ENCODE assay signal across 17 cellular contexts in genomic region chr2:67384115-67384823, GRCh38.
"Had no signal": no experiment of that assay in that cellular context is flagged by ENCODE, and none has a peak within 500 bp of the region (broad histone marks: within the 10 kb centered on the region; RNA-seq: fewer than 3 reads in every experiment).

No MANE protein-coding gene starts in this region.

- H3K27ac Mint-ChIP-seq: activated CD4-positive, alpha-beta memory T cell treated with anti-CD3 and anti-CD28 coated beads, Interleukin-2, amount 10 ng/mL, durations not matched to agents 7 days and 5 days; activated naive CD4-positive, alpha-beta T cell treated with anti-CD3 and anti-CD28 coated beads, Interleukin-2, amount 50 U/mL, for 24 hours; nephron had no signal

- H3K27me3 Mint-ChIP-seq: activated CD4-positive, alpha-beta memory T cell treated with anti-CD3 and anti-CD28 coated beads, Interleukin-2, amount 10 ng/mL, durations not matched to agents 7 days and 5 days; activated naive CD4-positive, alpha-beta T cell treated with anti-CD3 and anti-CD28 coated beads, Interleukin-2, amount 50 U/mL, for 24 hours had no signal

- ATAC-seq: esophagus mucosa had no signal

- H3K4me3 Mint-ChIP-seq: activated CD4-positive, alpha-beta memory T cell treated with anti-CD3 and anti-CD28 coated beads, Interleukin-2, amount 10 ng/mL, durations not matched to agents 7 days and 5 days; activated naive CD4-positive, alpha-beta T cell treated with anti-CD3 and anti-CD28 coated beads, Interleukin-2, amount 50 U/mL, for 24 hours; nephron had no signal

- DNase-seq: activated CD4-positive, alpha-beta memory T cell treated with anti-CD3 and anti-CD28 coated beads, Interleukin-2, amount 10 ng/mL, durations not matched to agents 7 days and 5 days; activated effector memory CD4-positive, alpha-beta T cell treated with anti-CD3 and anti-CD28 coated beads, Interleukin-2, amount 50 U/mL, for 16 hours; activated T-cell treated with anti-CD3 and anti-CD28 coated beads, Interleukin-2, amount 50 U/mL, for 48 hours; adrenal gland; hypothalamus; mesenchymal stem cell; nucleus accumbens; stimulated activated CD4-positive, alpha-beta T cell treated with anti-CD3 and anti-CD28 coated beads, Interleukin-15, amount 100 ng/mL, for 24 hours; stimulated activated CD4-positive, alpha-beta T cell treated with anti-CD3 and anti-CD28 coated beads, Interleukin-4, amount 100 ng/mL, for 1 hour; stimulated activated naive CD4-positive, alpha-beta T cell; T1000; tibial artery had no signal

- H3K27ac ChIP-seq: adrenal gland, skin epidermis, tibial artery, VCaP had no signal

- H3K4me1 Mint-ChIP-seq: activated CD4-positive, alpha-beta memory T cell treated with anti-CD3 and anti-CD28 coated beads, Interleukin-2, amount 10 ng/mL, durations not matched to agents 7 days and 5 days; activated naive CD4-positive, alpha-beta T cell treated with anti-CD3 and anti-CD28 coated beads, Interleukin-2, amount 50 U/mL, for 24 hours had no signal

- H3K9me3 Mint-ChIP-seq: activated CD4-positive, alpha-beta memory T cell treated with anti-CD3 and anti-CD28 coated beads, Interleukin-2, amount 10 ng/mL, durations not matched to agents 7 days and 5 days; activated naive CD4-positive, alpha-beta T cell treated with anti-CD3 and anti-CD28 coated beads, Interleukin-2, amount 50 U/mL, for 24 hours had no signal
